In genomic region chr20:44720617-44720993, GRCh38 we compare ENCODE assay signal across 10 cellular contexts. TPM values are rescaled to one million over a fixed set of nuclear protein-coding genes. Genes with fewer than 3 reads are reported as not detected.
A peak's percentile ranks its signal among the peaks of the same experiment; 100 is the strongest.
DNase-seq lines count a peak whose midpoint lies in the region; ATAC-seq and TF ChIP-seq lines count a peak whose summit lies in the region.
"Had no signal": no experiment of that assay in that cellular context is flagged by ENCODE, and none has a peak within 500 bp of the region (broad histone marks: within the 10 kb centered on the region; RNA-seq: fewer than 3 reads in every experiment).

No MANE protein-coding gene starts in this region.

- no peaks in the 10 kb centered on the region for H3K27me3 ChIP-seq in PC-9 (ENCODE audit: insufficient read depth, low read depth)
- peaks cover 5% of the 10 kb centered on the region for H3K27me3 ChIP-seq in fibroblast of lung (ENCODE audit: control insufficient read depth, insufficient read depth, low read length)

- H4K20me1 ChIP-seq in PC-9 (ENCODE audit: insufficient read depth) (no peaks in the 10 kb centered on the region), fibroblast of lung (ENCODE audit: control insufficient read depth, extremely low read depth, insufficient read depth, low read length) (no peaks in the 10 kb centered on the region)

- TF ChIP-seq CTCF in PC-9 (conservative IDR thresholded peaks at IDR 0.05) (no peak), fibroblast of lung (conservative IDR thresholded peaks at IDR 0.05 in 1 of 2, IDR thresholded peaks at IDR 0.05 in 1 of 2; ENCODE audit: low read depth in 1 of 2, low read length in 2 of 2) (no peak)

- CTCF ChIA-PET in PC-9 (lab: Charles Lee) = interaction anchor here (0.6 to 1.2 kb wide), 3 partner anchors 9 to 313 kb away, joined by 3 to 4 read pairs (median 4); no protein-coding TSS in a partner anchor

- intact Hi-C loops in PC-9 (cut with micrococcal nuclease; ENCODE audit: unreplicated experiment) = no loop called here

- H3F3A ChIP-seq in PC-9 (ENCODE audit: insufficient read depth, low read depth) = peaks cover 29% of the 10 kb centered on the region

- no peaks in the 10 kb centered on the region for H3K79me2 ChIP-seq in PC-9 (ENCODE audit: low read depth)
- H3K79me2 ChIP-seq in fibroblast of lung (ENCODE audit: control insufficient read depth, insufficient read depth, low read length) = no peaks in the 10 kb centered on the region

- H3K27ac ChIP-seq in PC-9 (peak overlapping the region; percentile 40), fibroblast of lung (ENCODE audit: insufficient read depth, low read length) (peak overlapping the region; percentile 48)

- no TSS peak for BruUV-seq in PC-9 (replicated peaks; lab: Mats Ljungman, UMichigan)

- ATAC-seq in HG02798 (IDR thresholded peaks at IDR 0.05; ENCODE audit: poor library complexity, unreplicated experiment) (no peak), left lobe of liver (no peak), HG03045 (IDR thresholded peaks at IDR 0.05; ENCODE audit: unreplicated experiment) (no peak)

- POLR2A ChIA-PET in PC-9 (lab: Charles Lee; ENCODE audit: unreplicated experiment) = interaction anchor here (0.7 kb wide), 2 partner anchors 327 to 350 kb away, joined by 6 to 25 read pairs; no protein-coding TSS in a partner anchor

- H3K9me2 ChIP-seq in PC-9 (ENCODE audit: insufficient read depth) = no peaks in the 10 kb centered on the region

- no peak overlapping the region for H3K9ac ChIP-seq in fibroblast of lung (ENCODE audit: insufficient read depth, low read length)

- DNase-seq in COLO829 (ENCODE audit: low spot score) (peak; percentile 97), PC-9 (peak; percentile 71 to 83), fibroblast of lung (ENCODE audit: low read depth in 2 of 2) (peak; percentile 58 to 71), pons (ENCODE audit: low spot score) (peak; percentile 69), left lobe of liver (ENCODE audit: low spot score) (no peak)
- no peak for DNase-seq in stimulated activated CD4-positive, alpha-beta T cell treated with anti-CD3 and anti-CD28 coated beads, Interleukin-12 subunit alpha, Interleukin-12 subunit beta, amount 100 ng/mL, for 4 hours
- DNase-seq: GF-D8; stimulated activated CD4-positive, alpha-beta T cell treated with anti-CD3 and anti-CD28 coated beads, Interleukin-15, amount 100 ng/mL, for 24 hours had no signal

- no peak overlapping the region for H2AFZ ChIP-seq in PC-9
- H2AFZ ChIP-seq in fibroblast of lung (ENCODE audit: low read length) = no peak overlapping the region

- no peaks in the 10 kb centered on the region for H3K36me3 ChIP-seq in PC-9 (ENCODE audit: low read depth)
- H3K36me3 ChIP-seq in fibroblast of lung (ENCODE audit: control insufficient read depth, insufficient read depth, low read length) = no peaks in the 10 kb centered on the region

- H3K4me3 ChIP-seq in PC-9 (no peak overlapping the region), fibroblast of lung (replicated peaks in 1 of 4; ENCODE audit: control extremely low read depth in 1 of 4, insufficient read depth in 1 of 4, low read depth in 3 of 4, low read length in 4 of 4) (no peak overlapping the region)

- H3K4me2 ChIP-seq in PC-9 (peak overlapping the region; percentile 17), fibroblast of lung (ENCODE audit: extremely low read depth, insufficient read depth, low read length) (peak overlapping the region; percentile 21)

- H3K4me1 ChIP-seq in PC-9 (replicated peaks; ENCODE audit: insufficient read depth) = peaks cover 22% of the 10 kb centered on the region
- H3K4me1 ChIP-seq in fibroblast of lung (ENCODE audit: control insufficient read depth, extremely low read depth, insufficient read depth, low read length) = peaks cover 16% of the 10 kb centered on the region

- H3K9me3 ChIP-seq in PC-9 (ENCODE audit: insufficient read depth, low read depth) = no peaks in the 10 kb centered on the region
- no peaks in the 10 kb centered on the region for H3K9me3 ChIP-seq in fibroblast of lung (ENCODE audit: control insufficient read depth, insufficient read depth, low read depth, low read length)

RNA-seq across cellular contexts. Expression of gene CCN5, which starts 5.4 kb away (rescaled TPM):
- total RNA-seq in PC-9 (2021) (0.20 TPM in 1 of 2 replicates, not detected in the other), fibroblast of lung (21.1 and 31.4 TPM in 2 replicates), left lobe of liver (1.1 TPM)
- 1.6 and 122 TPM in 2 replicates for polyA plus RNA-seq in fibroblast of lung
- polyA plus RNA-seq in fibroblast of lung (2012) = 2.8 and 173 TPM in 2 replicates
- polyA minus RNA-seq in fibroblast of lung (ENCODE audit: low replicate concordance) = 84.6 TPM in 1 of 2 replicates, not detected in the other

RNA-seq across cellular contexts. Expression of gene KCNK15, which starts 25.1 kb away (rescaled TPM):
- total RNA-seq in PC-9 (2021) (0.20 and 0.26 TPM in 2 replicates), fibroblast of lung (1.8 and 4.1 TPM in 2 replicates), left lobe of liver (0.20 TPM)
- polyA plus RNA-seq in fibroblast of lung = 0.03 and 2.2 TPM in 2 replicates
- 0.10 and 2.6 TPM in 2 replicates for polyA plus RNA-seq in fibroblast of lung (2012)
- polyA minus RNA-seq in fibroblast of lung (ENCODE audit: low replicate concordance) = 1.9 TPM in 1 of 2 replicates, not detected in the other

Comparison
In these comparisons a context has a peak if more than half of its experiments do, and no peak if none do; other contexts are left out.
1. DNase-seq: peak in COLO829 (single experiment), PC-9 (2 of 2), fibroblast of lung (2 of 2) and pons (single experiment); none in left lobe of liver (single experiment) and stimulated activated CD4-positive, alpha-beta T cell treated with anti-CD3 and anti-CD28 coated beads, Interleukin-12 subunit alpha, Interleukin-12 subunit beta, amount 100 ng/mL, for 4 hours (single experiment).
2. RNA of gene CCN5, which starts 5.4 kb away (total RNA-seq): 21.1 to 31.4 TPM in fibroblast of lung; 1.1 TPM in left lobe of liver (single experiment) and 0.20 TPM in PC-9; every median in the first group is over 10 times any median in the second.